23 cellular contexts compared by ENCODE assay signal in the genomic region with DNA sequence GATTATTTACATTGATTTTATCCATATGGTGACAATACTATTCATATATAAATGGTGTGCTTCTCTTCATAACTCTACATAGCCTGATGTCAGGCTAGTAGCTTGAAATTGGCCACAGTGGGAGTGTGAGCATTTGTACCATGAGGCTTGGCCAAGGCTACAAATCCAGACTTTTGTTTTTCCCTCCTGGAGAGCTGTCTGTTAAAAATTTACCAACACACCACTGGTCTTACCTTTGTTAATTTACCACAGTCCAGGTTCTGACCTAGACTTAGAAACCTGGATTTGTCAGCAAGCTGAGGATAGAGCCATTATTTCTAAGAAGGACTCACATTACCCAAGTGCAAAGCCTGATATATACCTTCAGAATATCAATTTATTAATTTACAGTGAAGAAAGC. TPM values are rescaled to one million over a fixed set of nuclear protein-coding genes. Genes with fewer than 3 reads are reported as not detected.
"Had no signal": no experiment of that assay in that cellular context is flagged by ENCODE, and none has a peak within 500 bp of the region (broad histone marks: within the 10 kb centered on the region; RNA-seq: fewer than 3 reads in every experiment).

No MANE protein-coding gene starts in this region.

- H3K27ac ChIP-seq: neural progenitor cell, ovary, prostate gland, right lobe of liver, sigmoid colon, stomach, thoracic aorta, thyroid gland, tibial nerve, upper lobe of left lung, vagina had no signal

- H3K36me3 ChIP-seq: neural progenitor cell, ovary, prostate gland, right lobe of liver, sigmoid colon, stomach, thoracic aorta, thyroid gland, tibial nerve, upper lobe of left lung, vagina had no signal

- H3K4me3 ChIP-seq: neural progenitor cell, ovary, prostate gland, right lobe of liver, sigmoid colon, stomach, thoracic aorta, thyroid gland, tibial nerve, upper lobe of left lung, vagina had no signal

- FAIRE-seq: small intestine, urothelium cell line had no signal

- H3K9me3 ChIP-seq: ovary, prostate gland, right lobe of liver, sigmoid colon, stomach, thoracic aorta, thyroid gland, tibial nerve, upper lobe of left lung, vagina had no signal

- H3K4me1 ChIP-seq: prostate gland, right lobe of liver, sigmoid colon, stomach, thyroid gland, tibial nerve, upper lobe of left lung, vagina had no signal

- H2AFZ ChIP-seq: neural progenitor cell had no signal

- ATAC-seq: natural killer cell; right cardiac atrium; right lobe of liver; stimulated activated naive B cell treated with anti-CD40 and anti-IgM and Interleukin-4, amounts not matched to agents 10 μg/mL and 1 μg/mL and 100 μg/mL, for 72 hours had no signal

- DNase-seq: natural killer cell; occipital lobe; ovary; right cardiac atrium; right lobe of liver; sigmoid colon; small intestine; stimulated activated CD4-positive, alpha-beta T cell treated with anti-CD3 and anti-CD28 coated beads, Interleukin-15, amount 100 ng/mL, for 24 hours; stimulated activated CD4-positive, alpha-beta T cell treated with anti-CD3 and anti-CD28 coated beads, Interleukin-2, amount 100 ng/mL, for 24 hours; stimulated activated CD4-positive, alpha-beta T cell treated with anti-CD3 and anti-CD28 coated beads, Interleukin-2, amount 100 ng/mL, for 48 hours; stimulated activated CD4-positive, alpha-beta T cell treated with anti-CD3 and anti-CD28 coated beads, Interleukin-4, amount 100 ng/mL, for 24 hours; stimulated activated naive B cell treated with anti-CD40 and anti-IgM and Interleukin-4, amounts not matched to agents 10 μg/mL and 1 μg/mL and 100 μg/mL, for 72 hours; stimulated activated naive CD4-positive, alpha-beta T cell treated with Interleukin-2 at 50 U/mL for 16 hours; stomach; thyroid gland; trophoblast cell; upper lobe of left lung had no signal

- H3K9ac ChIP-seq: neural progenitor cell had no signal

- H3K4me2 ChIP-seq: neural progenitor cell had no signal

- H3K27me3 ChIP-seq: neural progenitor cell, ovary, right lobe of liver, sigmoid colon, stomach, thyroid gland, tibial nerve, upper lobe of left lung, vagina had no signal

RNA-seq across cellular contexts. Expression of gene ATRNL1, which starts 45.5 kb away (rescaled TPM):
- total RNA-seq: natural killer cell had no signal
